In the genomic region with DNA sequence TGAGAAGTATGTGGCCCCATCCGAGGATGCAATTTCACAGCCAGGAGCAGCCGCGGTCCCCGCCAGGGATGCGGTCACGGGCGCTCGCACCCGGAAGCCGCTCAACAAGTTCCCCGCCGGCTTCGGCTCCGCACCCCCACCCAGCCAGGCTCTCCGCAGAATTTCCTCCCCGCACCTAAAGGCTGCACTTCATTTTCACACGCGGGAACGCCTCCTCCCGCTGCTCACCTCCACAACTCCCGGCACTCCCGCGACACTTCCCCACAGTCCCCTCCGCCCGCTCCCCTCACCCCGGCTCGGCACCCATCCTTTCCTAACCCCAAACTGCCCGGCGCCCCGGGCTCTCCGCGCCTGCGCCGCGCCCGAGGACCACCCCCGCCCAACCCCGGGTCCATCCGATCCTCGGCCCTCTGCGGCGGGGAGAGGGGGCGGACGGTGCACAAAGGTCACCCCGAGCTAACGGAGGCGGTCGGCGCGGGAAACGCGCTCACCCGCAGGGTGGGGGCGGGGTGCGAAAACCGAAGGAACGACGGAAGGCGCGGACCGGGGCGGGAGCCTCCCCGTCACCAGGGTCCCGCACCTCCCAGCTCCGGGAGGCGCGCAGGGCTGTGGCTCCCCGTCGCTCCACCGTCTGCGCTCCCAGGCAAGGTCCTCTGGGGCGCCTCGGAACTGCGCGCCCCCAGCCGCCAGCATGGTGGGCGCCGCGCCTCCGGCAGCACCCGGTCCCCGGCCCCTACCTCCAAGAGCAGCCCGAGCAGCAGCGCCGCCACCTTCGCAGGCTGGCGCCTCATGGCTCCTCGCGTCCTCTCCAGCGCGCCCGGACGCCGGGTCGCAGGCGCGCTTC, we compare ENCODE assay signal across 1 cellular context.
TF ChIP-seq lines count a peak whose summit lies in the region.

No MANE protein-coding gene starts in this region.

TF ChIP-seq in HepG2, 621 proteins besides CTCF, POLR2A, EP300 and RAD21 (continued from another document and continues in another):
- TF ChIP-seq ZNF232 (CRISPR knock-in tag; IDR thresholded peaks at IDR 0.05; ENCODE audit: borderline replicate concordance) (peak; percentile 56; the same call in 1 of the 2 replicates), ZNF781 (CRISPR knock-in tag; IDR thresholded peaks at IDR 0.05; ENCODE audit: borderline replicate concordance, not compliant biosample characterization) (no peak), CBX5 (CRISPR knock-in tag; IDR thresholded peaks at IDR 0.05; ENCODE audit: borderline replicate concordance) (peak; percentile 70), HDAC1 (CRISPR knock-in tag; IDR thresholded peaks at IDR 0.05) (peak; percentile 70), MED13 (CRISPR knock-in tag; IDR thresholded peaks at IDR 0.05) (0 out of 2 replicates have a peak, but pooled peaks have one; percentile 12), MEIS1 (CRISPR knock-in tag; IDR thresholded peaks at IDR 0.05; ENCODE audit: borderline replicate concordance) (no peak), ZNF333 (CRISPR knock-in tag; IDR thresholded peaks at IDR 0.05; ENCODE audit: borderline replicate concordance) (0 out of 2 replicates have a peak, but pooled peaks have one; percentile 66), NFE2L1 (CRISPR knock-in tag; IDR thresholded peaks at IDR 0.05; ENCODE audit: borderline replicate concordance) (no peak), NR3C1 (CRISPR knock-in tag; IDR thresholded peaks at IDR 0.05) (no peak), POLR2AphosphoS5 (IDR thresholded peaks at IDR 0.05; ENCODE audit: low read depth, low read length) (peak; percentile 36; the same call in 1 of the 2 replicates), TGIF2 (CRISPR knock-in tag; IDR thresholded peaks at IDR 0.05) (no peak), ZBTB7B (CRISPR knock-in tag; IDR thresholded peaks at IDR 0.05) (0 out of 2 replicates have a peak, but pooled peaks have one; percentile 41), ARNTL (CRISPR knock-in tag; IDR thresholded peaks at IDR 0.05) (peak; percentile 58; the same call in 1 of the 2 replicates), ELF1 (CRISPR knock-in tag; IDR thresholded peaks at IDR 0.05) (peak; percentile 70), RXRA (CRISPR knock-in tag; IDR thresholded peaks at IDR 0.05) (peak; percentile 96), KAT8 (CRISPR knock-in tag; IDR thresholded peaks at IDR 0.05) (peak; percentile 51; the same call in 1 of the 2 replicates), FOXA1 (IDR thresholded peaks at IDR 0.05) (no peak), FOXA1 (CRISPR knock-in tag; IDR thresholded peaks at IDR 0.05) (no peak), ZNF672 (CRISPR knock-in tag; IDR thresholded peaks at IDR 0.05) (no peak), ARNT2 (CRISPR knock-in tag; IDR thresholded peaks at IDR 0.05; ENCODE audit: low read depth) (no peak), ZNF136 (CRISPR knock-in tag; IDR thresholded peaks at IDR 0.05; ENCODE audit: low read depth) (no peak), PITX1 (CRISPR knock-in tag; IDR thresholded peaks at IDR 0.05) (peak; percentile 55), MYC (CRISPR knock-in tag; IDR thresholded peaks at IDR 0.05; ENCODE audit: borderline replicate concordance) (peak; percentile 59; the same call in 1 of the 2 replicates), ZNF792 (CRISPR knock-in tag; IDR thresholded peaks at IDR 0.05) (0 out of 2 replicates have a peak, but pooled peaks have one; percentile 15), DR1 (CRISPR knock-in tag; IDR thresholded peaks at IDR 0.05) (peak; percentile 58; the same call in 1 of the 2 replicates), XBP1 (CRISPR knock-in tag; IDR thresholded peaks at IDR 0.05) (no peak), AKAP8 (CRISPR knock-in tag; IDR thresholded peaks at IDR 0.05) (no peak), ZNF274 (CRISPR knock-in tag; IDR thresholded peaks at IDR 0.05) (peak; percentile 94), ASH2L (IDR thresholded peaks at IDR 0.05; ENCODE audit: insufficient read length, low read depth, low read length) (peak; percentile 60)
- TF ChIP-seq, protein P1, sequence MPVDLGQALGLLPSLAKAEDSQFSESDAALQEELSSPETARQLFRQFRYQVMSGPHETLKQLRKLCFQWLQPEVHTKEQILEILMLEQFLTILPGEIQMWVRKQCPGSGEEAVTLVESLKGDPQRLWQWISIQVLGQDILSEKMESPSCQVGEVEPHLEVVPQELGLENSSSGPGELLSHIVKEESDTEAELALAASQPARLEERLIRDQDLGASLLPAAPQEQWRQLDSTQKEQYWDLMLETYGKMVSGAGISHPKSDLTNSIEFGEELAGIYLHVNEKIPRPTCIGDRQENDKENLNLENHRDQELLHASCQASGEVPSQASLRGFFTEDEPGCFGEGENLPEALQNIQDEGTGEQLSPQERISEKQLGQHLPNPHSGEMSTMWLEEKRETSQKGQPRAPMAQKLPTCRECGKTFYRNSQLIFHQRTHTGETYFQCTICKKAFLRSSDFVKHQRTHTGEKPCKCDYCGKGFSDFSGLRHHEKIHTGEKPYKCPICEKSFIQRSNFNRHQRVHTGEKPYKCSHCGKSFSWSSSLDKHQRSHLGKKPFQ (CRISPR knock-in tag; IDR thresholded peaks at IDR 0.05; ENCODE audit: insufficient replicate concordance) = no peak
- TF ChIP-seq, protein P2, sequence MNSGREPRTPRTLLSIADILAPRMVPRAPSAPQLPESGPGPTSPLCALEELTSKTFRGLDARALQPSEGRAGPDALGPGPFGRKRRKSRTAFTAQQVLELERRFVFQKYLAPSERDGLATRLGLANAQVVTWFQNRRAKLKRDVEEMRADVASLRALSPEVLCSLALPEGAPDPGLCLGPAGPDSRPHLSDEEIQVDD (CRISPR knock-in tag; IDR thresholded peaks at IDR 0.05; ENCODE audit: borderline replicate concordance) = no peak
- TF ChIP-seq, protein P3, sequence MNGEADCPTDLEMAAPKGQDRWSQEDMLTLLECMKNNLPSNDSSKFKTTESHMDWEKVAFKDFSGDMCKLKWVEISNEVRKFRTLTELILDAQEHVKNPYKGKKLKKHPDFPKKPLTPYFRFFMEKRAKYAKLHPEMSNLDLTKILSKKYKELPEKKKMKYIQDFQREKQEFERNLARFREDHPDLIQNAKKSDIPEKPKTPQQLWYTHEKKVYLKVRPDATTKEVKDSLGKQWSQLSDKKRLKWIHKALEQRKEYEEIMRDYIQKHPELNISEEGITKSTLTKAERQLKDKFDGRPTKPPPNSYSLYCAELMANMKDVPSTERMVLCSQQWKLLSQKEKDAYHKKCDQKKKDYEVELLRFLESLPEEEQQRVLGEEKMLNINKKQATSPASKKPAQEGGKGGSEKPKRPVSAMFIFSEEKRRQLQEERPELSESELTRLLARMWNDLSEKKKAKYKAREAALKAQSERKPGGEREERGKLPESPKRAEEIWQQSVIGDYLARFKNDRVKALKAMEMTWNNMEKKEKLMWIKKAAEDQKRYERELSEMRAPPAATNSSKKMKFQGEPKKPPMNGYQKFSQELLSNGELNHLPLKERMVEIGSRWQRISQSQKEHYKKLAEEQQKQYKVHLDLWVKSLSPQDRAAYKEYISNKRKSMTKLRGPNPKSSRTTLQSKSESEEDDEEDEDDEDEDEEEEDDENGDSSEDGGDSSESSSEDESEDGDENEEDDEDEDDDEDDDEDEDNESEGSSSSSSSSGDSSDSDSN (CRISPR knock-in tag; IDR thresholded peaks at IDR 0.05) = peak; percentile 82
- TF ChIP-seq, protein P4, sequence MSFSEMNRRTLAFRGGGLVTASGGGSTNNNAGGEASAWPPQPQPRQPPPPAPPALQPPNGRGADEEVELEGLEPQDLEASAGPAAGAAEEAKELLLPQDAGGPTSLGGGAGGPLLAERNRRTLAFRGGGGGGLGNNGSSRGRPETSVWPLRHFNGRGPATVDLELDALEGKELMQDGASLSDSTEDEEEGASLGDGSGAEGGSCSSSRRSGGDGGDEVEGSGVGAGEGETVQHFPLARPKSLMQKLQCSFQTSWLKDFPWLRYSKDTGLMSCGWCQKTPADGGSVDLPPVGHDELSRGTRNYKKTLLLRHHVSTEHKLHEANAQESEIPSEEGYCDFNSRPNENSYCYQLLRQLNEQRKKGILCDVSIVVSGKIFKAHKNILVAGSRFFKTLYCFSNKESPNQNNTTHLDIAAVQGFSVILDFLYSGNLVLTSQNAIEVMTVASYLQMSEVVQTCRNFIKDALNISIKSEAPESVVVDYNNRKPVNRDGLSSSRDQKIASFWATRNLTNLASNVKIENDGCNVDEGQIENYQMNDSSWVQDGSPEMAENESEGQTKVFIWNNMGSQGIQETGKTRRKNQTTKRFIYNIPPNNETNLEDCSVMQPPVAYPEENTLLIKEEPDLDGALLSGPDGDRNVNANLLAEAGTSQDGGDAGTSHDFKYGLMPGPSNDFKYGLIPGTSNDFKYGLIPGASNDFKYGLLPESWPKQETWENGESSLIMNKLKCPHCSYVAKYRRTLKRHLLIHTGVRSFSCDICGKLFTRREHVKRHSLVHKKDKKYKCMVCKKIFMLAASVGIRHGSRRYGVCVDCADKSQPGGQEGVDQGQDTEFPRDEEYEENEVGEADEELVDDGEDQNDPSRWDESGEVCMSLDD (CRISPR knock-in tag; IDR thresholded peaks at IDR 0.05; ENCODE audit: borderline replicate concordance) = no peak; the same call in 1 of the 2 replicates
- TF ChIP-seq, protein P5, sequence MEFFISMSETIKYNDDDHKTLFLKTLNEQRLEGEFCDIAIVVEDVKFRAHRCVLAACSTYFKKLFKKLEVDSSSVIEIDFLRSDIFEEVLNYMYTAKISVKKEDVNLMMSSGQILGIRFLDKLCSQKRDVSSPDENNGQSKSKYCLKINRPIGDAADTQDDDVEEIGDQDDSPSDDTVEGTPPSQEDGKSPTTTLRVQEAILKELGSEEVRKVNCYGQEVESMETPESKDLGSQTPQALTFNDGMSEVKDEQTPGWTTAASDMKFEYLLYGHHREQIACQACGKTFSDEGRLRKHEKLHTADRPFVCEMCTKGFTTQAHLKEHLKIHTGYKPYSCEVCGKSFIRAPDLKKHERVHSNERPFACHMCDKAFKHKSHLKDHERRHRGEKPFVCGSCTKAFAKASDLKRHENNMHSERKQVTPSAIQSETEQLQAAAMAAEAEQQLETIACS (CRISPR knock-in tag; IDR thresholded peaks at IDR 0.05) = peak; percentile 78
- TF ChIP-seq, protein P6, sequence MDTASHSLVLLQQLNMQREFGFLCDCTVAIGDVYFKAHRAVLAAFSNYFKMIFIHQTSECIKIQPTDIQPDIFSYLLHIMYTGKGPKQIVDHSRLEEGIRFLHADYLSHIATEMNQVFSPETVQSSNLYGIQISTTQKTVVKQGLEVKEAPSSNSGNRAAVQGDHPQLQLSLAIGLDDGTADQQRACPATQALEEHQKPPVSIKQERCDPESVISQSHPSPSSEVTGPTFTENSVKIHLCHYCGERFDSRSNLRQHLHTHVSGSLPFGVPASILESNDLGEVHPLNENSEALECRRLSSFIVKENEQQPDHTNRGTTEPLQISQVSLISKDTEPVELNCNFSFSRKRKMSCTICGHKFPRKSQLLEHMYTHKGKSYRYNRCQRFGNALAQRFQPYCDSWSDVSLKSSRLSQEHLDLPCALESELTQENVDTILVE (CRISPR knock-in tag; IDR thresholded peaks at IDR 0.05) = peak; percentile 98
- TF ChIP-seq, protein P7, sequence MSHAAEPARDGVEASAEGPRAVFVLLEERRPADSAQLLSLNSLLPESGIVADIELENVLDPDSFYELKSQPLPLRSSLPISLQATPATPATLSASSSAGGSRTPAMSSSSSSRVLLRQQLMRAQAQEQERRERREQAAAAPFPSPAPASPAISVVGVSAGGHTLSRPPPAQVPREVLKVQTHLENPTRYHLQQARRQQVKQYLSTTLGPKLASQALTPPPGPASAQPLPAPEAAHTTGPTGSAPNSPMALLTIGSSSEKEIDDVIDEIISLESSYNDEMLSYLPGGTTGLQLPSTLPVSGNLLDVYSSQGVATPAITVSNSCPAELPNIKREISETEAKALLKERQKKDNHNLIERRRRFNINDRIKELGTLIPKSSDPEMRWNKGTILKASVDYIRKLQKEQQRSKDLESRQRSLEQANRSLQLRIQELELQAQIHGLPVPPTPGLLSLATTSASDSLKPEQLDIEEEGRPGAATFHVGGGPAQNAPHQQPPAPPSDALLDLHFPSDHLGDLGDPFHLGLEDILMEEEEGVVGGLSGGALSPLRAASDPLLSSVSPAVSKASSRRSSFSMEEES (CRISPR knock-in tag; IDR thresholded peaks at IDR 0.05) = no peak
- TF ChIP-seq, protein P8, sequence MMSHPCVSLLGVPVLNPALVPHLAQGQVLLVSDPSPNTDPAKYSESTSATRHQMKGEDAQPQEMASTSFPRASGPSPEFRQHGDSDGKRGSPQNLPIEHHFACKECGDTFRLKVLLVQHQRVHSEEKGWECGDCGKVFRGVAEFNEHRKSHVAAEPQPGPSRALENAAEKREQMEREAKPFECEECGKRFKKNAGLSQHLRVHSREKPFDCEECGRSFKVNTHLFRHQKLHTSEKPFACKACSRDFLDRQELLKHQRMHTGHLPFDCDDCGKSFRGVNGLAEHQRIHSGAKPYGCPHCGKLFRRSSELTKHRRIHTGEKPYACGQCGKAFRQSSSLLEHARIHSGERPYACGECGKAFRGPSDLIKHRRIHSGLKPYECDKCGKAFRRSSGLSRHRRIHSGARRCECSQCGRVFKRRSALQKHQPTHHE (CRISPR knock-in tag; IDR thresholded peaks at IDR 0.05; ENCODE audit: borderline replicate concordance) = peak; percentile 59; the same call in 1 of the 2 replicates
- TF ChIP-seq, protein P9, sequence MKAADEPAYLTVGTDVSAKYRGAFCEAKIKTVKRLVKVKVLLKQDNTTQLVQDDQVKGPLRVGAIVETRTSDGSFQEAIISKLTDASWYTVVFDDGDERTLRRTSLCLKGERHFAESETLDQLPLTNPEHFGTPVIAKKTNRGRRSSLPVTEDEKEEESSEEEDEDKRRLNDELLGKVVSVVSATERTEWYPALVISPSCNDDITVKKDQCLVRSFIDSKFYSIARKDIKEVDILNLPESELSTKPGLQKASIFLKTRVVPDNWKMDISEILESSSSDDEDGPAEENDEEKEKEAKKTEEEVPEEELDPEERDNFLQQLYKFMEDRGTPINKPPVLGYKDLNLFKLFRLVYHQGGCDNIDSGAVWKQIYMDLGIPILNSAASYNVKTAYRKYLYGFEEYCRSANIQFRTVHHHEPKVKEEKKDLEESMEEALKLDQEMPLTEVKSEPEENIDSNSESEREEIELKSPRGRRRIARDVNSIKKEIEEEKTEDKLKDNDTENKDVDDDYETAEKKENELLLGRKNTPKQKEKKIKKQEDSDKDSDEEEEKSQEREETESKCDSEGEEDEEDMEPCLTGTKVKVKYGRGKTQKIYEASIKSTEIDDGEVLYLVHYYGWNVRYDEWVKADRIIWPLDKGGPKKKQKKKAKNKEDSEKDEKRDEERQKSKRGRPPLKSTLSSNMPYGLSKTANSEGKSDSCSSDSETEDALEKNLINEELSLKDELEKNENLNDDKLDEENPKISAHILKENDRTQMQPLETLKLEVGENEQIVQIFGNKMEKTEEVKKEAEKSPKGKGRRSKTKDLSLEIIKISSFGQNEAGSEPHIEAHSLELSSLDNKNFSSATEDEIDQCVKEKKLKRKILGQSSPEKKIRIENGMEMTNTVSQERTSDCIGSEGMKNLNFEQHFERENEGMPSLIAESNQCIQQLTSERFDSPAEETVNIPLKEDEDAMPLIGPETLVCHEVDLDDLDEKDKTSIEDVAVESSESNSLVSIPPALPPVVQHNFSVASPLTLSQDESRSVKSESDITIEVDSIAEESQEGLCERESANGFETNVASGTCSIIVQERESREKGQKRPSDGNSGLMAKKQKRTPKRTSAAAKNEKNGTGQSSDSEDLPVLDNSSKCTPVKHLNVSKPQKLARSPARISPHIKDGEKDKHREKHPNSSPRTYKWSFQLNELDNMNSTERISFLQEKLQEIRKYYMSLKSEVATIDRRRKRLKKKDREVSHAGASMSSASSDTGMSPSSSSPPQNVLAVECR (CRISPR knock-in tag; IDR thresholded peaks at IDR 0.05; ENCODE audit: borderline replicate concordance) = no peak; the same call in 1 of the 2 replicates
- TF ChIP-seq, protein P10, sequence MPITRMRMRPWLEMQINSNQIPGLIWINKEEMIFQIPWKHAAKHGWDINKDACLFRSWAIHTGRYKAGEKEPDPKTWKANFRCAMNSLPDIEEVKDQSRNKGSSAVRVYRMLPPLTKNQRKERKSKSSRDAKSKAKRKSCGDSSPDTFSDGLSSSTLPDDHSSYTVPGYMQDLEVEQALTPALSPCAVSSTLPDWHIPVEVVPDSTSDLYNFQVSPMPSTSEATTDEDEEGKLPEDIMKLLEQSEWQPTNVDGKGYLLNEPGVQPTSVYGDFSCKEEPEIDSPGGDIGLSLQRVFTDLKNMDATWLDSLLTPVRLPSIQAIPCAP (CRISPR knock-in tag; IDR thresholded peaks at IDR 0.05; ENCODE audit: low read depth) = no peak
